In the genomic region with DNA sequence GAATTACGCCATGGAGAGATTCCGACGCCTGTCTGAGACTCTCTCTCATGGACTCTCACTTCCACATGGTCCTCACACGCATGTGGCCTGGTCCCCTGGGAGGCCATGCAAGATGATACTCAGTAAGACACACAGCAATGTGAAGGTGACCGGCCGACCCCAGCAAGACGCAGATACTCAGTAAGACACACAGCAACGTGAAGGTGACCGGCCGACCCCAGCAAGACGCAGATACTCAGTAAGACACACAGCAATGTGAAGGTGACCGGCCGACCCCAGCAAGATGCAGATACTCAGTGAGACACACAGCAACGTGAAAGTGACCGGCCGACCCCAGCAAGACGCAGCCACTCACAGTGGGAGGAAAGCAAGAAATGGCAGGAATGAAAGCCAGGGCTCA, we compare ENCODE assay signal across 24 cellular contexts.
DNase-seq lines count a peak whose midpoint lies in the region; ATAC-seq, FAIRE-seq and TF ChIP-seq lines count a peak whose summit lies in the region.
"Had no signal": no experiment of that assay in that cellular context is flagged by ENCODE, and none has a peak within 500 bp of the region (broad histone marks: within the 10 kb centered on the region; RNA-seq: fewer than 3 reads in every experiment).

No MANE protein-coding gene starts in this region.

- no peak overlapping the region for H2BK15ac ChIP-seq in neuronal stem cell (ENCODE audit: low read length)

- peak overlapping the region; percentile 46 for H2AK5ac ChIP-seq in neuronal stem cell (ENCODE audit: low read depth, low read length)

- CTCF ChIA-PET in SK-N-SH (lab: Yijun Ruan, JAX) = interaction anchor here (1.6 kb wide), 1 partner anchor 10 kb away, joined by 3 read pairs; no protein-coding TSS in a partner anchor

- H3K27me3 Mint-ChIP-seq in brain = peaks cover 3% of the 10 kb centered on the region

- H3F3A ChIP-seq in SK-N-SH (replicated peaks; ENCODE audit: insufficient read depth) = no peaks in the 10 kb centered on the region

- H3K9ac ChIP-seq in neuronal stem cell (ENCODE audit: low read depth, low read length, poor library complexity) = peak overlapping the region; percentile 21
- no peak overlapping the region for H3K9ac ChIP-seq in SK-N-SH
- H3K9ac ChIP-seq: BLaER1 treated with 17β-estradiol and CSF1 and Interleukin-3, amounts not matched to agents 10 nM and 100 nM; GM23248 had no signal

- no peak for TF ChIP-seq RAD21 in SK-N-SH (IDR thresholded peaks at IDR 0.05; ENCODE audit: low read length)

- H3K4me3 Mint-ChIP-seq in brain = no peak overlapping the region
- H3K4me3 Mint-ChIP-seq: CD4-positive, alpha-beta memory T cell had no signal

- peak overlapping the region; percentile 89 for H3K14ac ChIP-seq in neuronal stem cell (ENCODE audit: low read length)

- FAIRE-seq in HTR-8/SVneo (lab: Jason Lieb, UNC) = peak; percentile 20
- FAIRE-seq: A549, G401.6, GM12892, H1 had no signal

- peak overlapping the region; percentile 71 for H3K18ac ChIP-seq in neuronal stem cell (ENCODE audit: low read length)

- peak overlapping the region in 3 of 5 experiments; percentile 22 to 96 (median 61) for H3K27ac Mint-ChIP-seq in brain
- H3K27ac Mint-ChIP-seq: CD4-positive, alpha-beta memory T cell had no signal

- no peaks in the 10 kb centered on the region for H3K27me3 ChIP-seq in neuronal stem cell (ENCODE audit: control insufficient read depth in 3 of 3, insufficient read depth in 3 of 3, low read depth in 1 of 3, low read length in 3 of 3)
- H3K27me3 ChIP-seq in aorta (ENCODE audit: control insufficient read depth in 1 of 2, insufficient read depth in 2 of 2, low read length in 1 of 2) = no peaks in the 10 kb centered on the region
- H3K27me3 ChIP-seq in SK-N-SH (ENCODE audit: insufficient read depth) = no peaks in the 10 kb centered on the region
- H3K27me3 ChIP-seq: BE2C; BLaER1 treated with 17β-estradiol and CSF1 and Interleukin-3, amounts not matched to agents 10 nM and 100 nM had no signal

- intact Hi-C loops in aorta (cut with DNase I) = no loop called here

- no peaks in the 10 kb centered on the region for H4K20me1 ChIP-seq in SK-N-SH (ENCODE audit: insufficient read depth)
- H4K20me1 ChIP-seq: BLaER1 treated with 17β-estradiol and CSF1 and Interleukin-3, amounts not matched to agents 10 nM and 100 nM had no signal

- DNase-seq in HTR-8/SVneo (ENCODE audit: insufficient read length, low spot score) (no peak), neuronal stem cell (ENCODE audit: low spot score) (no peak), aorta (peak in 1 of 2 donors; percentile 47), SK-N-SH (no peak), activated gamma-delta T cell (lab: John Stamatoyannopoulos, UW) (no peak)
- DNase-seq in activated T-cell treated with anti-CD3 and anti-CD28 coated beads, Interleukin-2, amount 50 U/mL, for 1 hour = no peak
- DNase-seq: 8988T; ACHN; AML-193; BE2C; Calu3; CD4-positive, alpha-beta memory T cell; COR-L47; DMS153; DND-41; GM23248; H7; HCEC 1CT had no signal

- no peak overlapping the region for H3K27ac ChIP-seq in neuronal stem cell (replicated peaks; ENCODE audit: low read length)
- H3K27ac ChIP-seq in aorta (ENCODE audit: low read depth in 1 of 2, low read length in 2 of 2) = no peak overlapping the region
- no peak overlapping the region for H3K27ac ChIP-seq in SK-N-SH (ENCODE audit: low read depth in 2 of 2, low read length in 1 of 2)
- H3K27ac ChIP-seq: A549; BLaER1 treated with 17β-estradiol and CSF1 and Interleukin-3, amounts not matched to agents 10 nM and 100 nM; GM23248 had no signal

- H3K9me3 ChIP-seq in neuronal stem cell (replicated peaks in 1 of 2; ENCODE audit: control insufficient read depth in 2 of 2, insufficient read depth in 1 of 2, low read depth in 1 of 2, low read length in 2 of 2) = no peaks in the 10 kb centered on the region
- H3K9me3 ChIP-seq in aorta (ENCODE audit: control insufficient read depth, low read length) = no peaks in the 10 kb centered on the region
- no peaks in the 10 kb centered on the region for H3K9me3 ChIP-seq in SK-N-SH
- H3K9me3 ChIP-seq: A549; BE2C; BLaER1 treated with 17β-estradiol and CSF1 and Interleukin-3, amounts not matched to agents 10 nM and 100 nM had no signal

- H3K79me2 ChIP-seq in SK-N-SH (ENCODE audit: insufficient read depth) = no peaks in the 10 kb centered on the region

- no peaks in the 10 kb centered on the region for H3K9me2 ChIP-seq in SK-N-SH

- H3K4me3 ChIP-seq in neuronal stem cell (ENCODE audit: low read length in 2 of 2) (no peak overlapping the region), aorta (ENCODE audit: low read length in 2 of 2) (no peak overlapping the region), SK-N-SH (ENCODE audit: low read depth in 2 of 2, low read length in 1 of 2) (no peak overlapping the region)
- H3K4me3 ChIP-seq: A549; BLaER1 treated with 17β-estradiol and CSF1 and Interleukin-3, amounts not matched to agents 10 nM and 100 nM; GM23248 had no signal

- no peak overlapping the region for H4K91ac ChIP-seq in neuronal stem cell (ENCODE audit: low read depth, low read length, poor library complexity)

- no CpG with 5 or more reads among the region's 17 CpGs for WGBS in neuronal stem cell (ENCODE audit: extremely low coverage in 2 of 2, insufficient read length in 2 of 2, insufficient replicate concordance in 1 of 2), 2 donors
- WGBS in aorta, 2 donors = 80 to 82% methylated on average over 17 of the region's 17 CpGs
- 74% methylated on average over 15 of the region's 17 CpGs for WGBS in SK-N-SH (ENCODE audit: low lambda C conversion rate)

- H3K4me1 ChIP-seq in neuronal stem cell (ENCODE audit: control insufficient read depth in 2 of 2, insufficient read depth in 1 of 2, low read depth in 1 of 2, low read length in 2 of 2) = peaks cover 0 to 4% of the 10 kb centered on the region in 2 donors
- no peaks in the 10 kb centered on the region for H3K4me1 ChIP-seq in aorta (ENCODE audit: control insufficient read depth in 1 of 2, insufficient read depth in 2 of 2, low read length in 2 of 2)
- H3K4me1 ChIP-seq in SK-N-SH (ENCODE audit: control insufficient read depth in 1 of 2, insufficient read depth in 2 of 2, low read depth in 1 of 2, low read length in 1 of 2) = peaks cover 0 to 20% of the 10 kb centered on the region in 2 experiments; a peak in 2 of 4 replicates
- H3K4me1 ChIP-seq: A549; BE2C; BLaER1 treated with 17β-estradiol and CSF1 and Interleukin-3, amounts not matched to agents 10 nM and 100 nM had no signal

- H2BK12ac ChIP-seq in neuronal stem cell (ENCODE audit: low read length) = no peak overlapping the region

- no peak overlapping the region for H2BK120ac ChIP-seq in neuronal stem cell (ENCODE audit: low read depth, low read length)

- TF ChIP-seq EP300 in SK-N-SH (IDR thresholded peaks at IDR 0.05; ENCODE audit: borderline replicate concordance in 1 of 2, low read depth in 1 of 2, low read length in 1 of 2) = no peak

- TF ChIP-seq CTCF in brain (conservative IDR thresholded peaks at IDR 0.05) (no peak), SK-N-SH (IDR thresholded peaks at IDR 0.05) (no peak)

- H3K79me1 ChIP-seq in neuronal stem cell (ENCODE audit: low read depth, low read length) = no peaks in the 10 kb centered on the region

- H3K36me3 ChIP-seq in neuronal stem cell (replicated peaks in 1 of 2; ENCODE audit: control insufficient read depth in 2 of 2, insufficient read depth in 2 of 2, low read length in 2 of 2) = no peaks in the 10 kb centered on the region
- no peaks in the 10 kb centered on the region for H3K36me3 ChIP-seq in aorta (ENCODE audit: control insufficient read depth in 1 of 2, insufficient read depth in 2 of 2, low read length in 1 of 2)
- H3K36me3 ChIP-seq in SK-N-SH (replicated peaks in 1 of 2; ENCODE audit: control insufficient read depth in 1 of 2, insufficient read depth in 2 of 2, low read length in 1 of 2) = no peaks in the 10 kb centered on the region
- H3K36me3 ChIP-seq: BE2C; BLaER1 treated with 17β-estradiol and CSF1 and Interleukin-3, amounts not matched to agents 10 nM and 100 nM had no signal

- no peaks in the 10 kb centered on the region for H3K9me3 Mint-ChIP-seq in brain

- no peak overlapping the region for H4K8ac ChIP-seq in neuronal stem cell (ENCODE audit: low read depth, low read length)

- no peak overlapping the region for H2AFZ ChIP-seq in neuronal stem cell (ENCODE audit: low read length)
- H2AFZ ChIP-seq in SK-N-SH (ENCODE audit: low read depth) = no peak overlapping the region
- H2AFZ ChIP-seq: GM23248 had no signal

- H3K4me2 ChIP-seq in neuronal stem cell (ENCODE audit: insufficient read depth, low read length, poor library complexity, severe bottlenecking) (no peak overlapping the region), SK-N-SH (no peak overlapping the region)
- H3K4me2 ChIP-seq: A549; BLaER1 treated with 17β-estradiol and CSF1 and Interleukin-3, amounts not matched to agents 10 nM and 100 nM had no signal

- H2BK5ac ChIP-seq in neuronal stem cell (ENCODE audit: low read length) = no peak overlapping the region

- POLR2A ChIA-PET in SK-N-SH (lab: Yijun Ruan, JAX) = no interaction called here

- H3K23ac ChIP-seq in neuronal stem cell (ENCODE audit: low read depth, low read length, poor library complexity) = peak overlapping the region; percentile 85

- no peaks in the 10 kb centered on the region for H3K36me3 Mint-ChIP-seq in brain
- H3K36me3 Mint-ChIP-seq: CD4-positive, alpha-beta memory T cell had no signal

- peak; percentile 40 for ATAC-seq in aorta (ENCODE audit: low FRiP score)

- H3K4ac ChIP-seq in neuronal stem cell (ENCODE audit: low read length) = peak overlapping the region; percentile 11

- H3K4me1 Mint-ChIP-seq in brain = peaks cover 50% of the 10 kb centered on the region
- H3K4me1 Mint-ChIP-seq: CD4-positive, alpha-beta memory T cell had no signal

TF ChIP-seq in SK-N-SH, 30 proteins besides CTCF, POLR2A, EP300 and RAD21 (continues in another document):
- TF ChIP-seq SIN3A (IDR thresholded peaks at IDR 0.05; ENCODE audit: borderline replicate concordance, low read depth, low read length) (no peak), TCF12 (IDR thresholded peaks at IDR 0.05) (no peak), ELF1 (IDR thresholded peaks at IDR 0.05) (no peak), FOXJ3 (CRISPR knock-in tag; IDR thresholded peaks at IDR 0.05) (no peak), TEAD4 (IDR thresholded peaks at IDR 0.05; ENCODE audit: borderline replicate concordance, insufficient read depth) (no peak), SMC3 (IDR thresholded peaks at IDR 0.05; ENCODE audit: low read depth, low read length) (no peak)
